19 cellular contexts compared by ENCODE assay signal in genomic region chr18:64765908-64766307, GRCh38.
A peak's percentile ranks its signal among the peaks of the same experiment; 100 is the strongest.
DNase-seq lines count a peak whose midpoint lies in the region; ATAC-seq and TF ChIP-seq lines count a peak whose summit lies in the region.
"Had no signal": no experiment of that assay in that cellular context is flagged by ENCODE, and none has a peak within 500 bp of the region (broad histone marks: within the 10 kb centered on the region; RNA-seq: fewer than 3 reads in every experiment).

No MANE protein-coding gene starts in this region.

- BruUV-seq in MCF 10A (replicated peaks; lab: Mats Ljungman, UMichigan) (no TSS peak), PC-3 (replicated peaks; lab: Mats Ljungman, UMichigan) (no TSS peak)

- H2AFZ ChIP-seq in PC-3 (ENCODE audit: low read length) (0 out of 2 replicates have a peak overlapping the region, but pooled peaks have one; percentile 58), smooth muscle cell (ENCODE audit: low read depth) (peak overlapping the region; percentile 58)

- no peaks in the 10 kb centered on the region for H3K4me1 ChIP-seq in breast epithelium
- H3K4me1 ChIP-seq in PC-3 (ENCODE audit: insufficient read depth, low read length) = no peaks in the 10 kb centered on the region
- no peaks in the 10 kb centered on the region for H3K4me1 ChIP-seq in smooth muscle cell (ENCODE audit: low read depth)
- H3K4me1 ChIP-seq: BLaER1 had no signal

- H3K9me3 ChIP-seq in breast epithelium (no peaks in the 10 kb centered on the region), PC-3 (ENCODE audit: low read length) (no peaks in the 10 kb centered on the region), smooth muscle cell (replicated peaks; ENCODE audit: low read depth) (no peaks in the 10 kb centered on the region)
- H3K9me3 ChIP-seq: BLaER1 had no signal

- no peak overlapping the region for H3K27ac ChIP-seq in breast epithelium
- no peak overlapping the region for H3K27ac ChIP-seq in PC-3 (ENCODE audit: low read length)
- H3K27ac ChIP-seq in smooth muscle cell (ENCODE audit: low read depth) = no peak overlapping the region
- H3K27ac ChIP-seq: 22Rv1, BLaER1, C4-2B had no signal

- H4K20me1 ChIP-seq in PC-3 (ENCODE audit: low read length) (no peaks in the 10 kb centered on the region), smooth muscle cell (ENCODE audit: low read depth) (no peaks in the 10 kb centered on the region)
- H4K20me1 ChIP-seq: BLaER1 had no signal

- H3K79me2 ChIP-seq in PC-3 (ENCODE audit: low read length) = no peaks in the 10 kb centered on the region
- no peaks in the 10 kb centered on the region for H3K79me2 ChIP-seq in smooth muscle cell (ENCODE audit: low read depth)

- CTCF ChIA-PET in MCF 10A (lab: Yijun Ruan, JAX) = no interaction called here
- CTCF ChIA-PET in PC-3 (lab: Charles Lee) = no interaction called here

- TF ChIP-seq POLR2A in breast epithelium (IDR thresholded peaks at IDR 0.05) = no peak

- H3K9me3 Mint-ChIP-seq in MCF 10A (ENCODE audit: unreplicated experiment) = no peaks in the 10 kb centered on the region
- H3K9me3 Mint-ChIP-seq: GM23338 had no signal

- no peak overlapping the region for H3K4me3 Mint-ChIP-seq in MCF 10A (ENCODE audit: unreplicated experiment)
- H3K4me3 Mint-ChIP-seq: B cell; CD4-positive, CD25-positive, alpha-beta regulatory T cell; CD8-positive, alpha-beta T cell; GM23338; H9 had no signal

- H3F3A ChIP-seq in PC-3 (ENCODE audit: low read length, unreplicated experiment) (no peaks in the 10 kb centered on the region), smooth muscle cell (ENCODE audit: low read depth) (no peaks in the 10 kb centered on the region)

- H3K36me3 ChIP-seq in breast epithelium (no peaks in the 10 kb centered on the region), PC-3 (ENCODE audit: low read depth, low read length) (no peaks in the 10 kb centered on the region), smooth muscle cell (ENCODE audit: low read depth) (no peaks in the 10 kb centered on the region)
- H3K36me3 ChIP-seq: BLaER1 had no signal

- H3K4me2 ChIP-seq in PC-3 (ENCODE audit: low read length) (peak overlapping the region; percentile 31; the same call in 1 of the 2 replicates), smooth muscle cell (peak overlapping the region; percentile 28)
- H3K4me2 ChIP-seq: BLaER1, GM23338 had no signal

- 39% methylated on average over 3 of the region's 3 CpGs for WGBS in smooth muscle cell (ENCODE audit: low lambda C conversion rate)

- peak; percentile 70 for ATAC-seq in PC-3
- ATAC-seq in HG03354 (IDR thresholded peaks at IDR 0.05; ENCODE audit: poor library complexity, severe bottlenecking, unreplicated experiment) = no peak
- ATAC-seq: CD8-positive, alpha-beta T cell; GM23338; HCT116 had no signal

- H3K9ac ChIP-seq in PC-3 (ENCODE audit: low read length) = no peak overlapping the region
- no peak overlapping the region for H3K9ac ChIP-seq in smooth muscle cell (ENCODE audit: low read depth)
- H3K9ac ChIP-seq: BLaER1 had no signal

- intact Hi-C loops in MCF 10A (cut with micrococcal nuclease) (no loop called here), breast epithelium (cut with DNase I; ENCODE audit: low total_unique reads) (no loop called here), PC-3 (cut with micrococcal nuclease) (no loop called here)

- POLR2A ChIA-PET in MCF 10A (lab: Yijun Ruan, JAX) = no interaction called here
- POLR2A ChIA-PET in PC-3 (lab: Charles Lee; ENCODE audit: unreplicated experiment) = no interaction called here

- H3K4me3 ChIP-seq in breast epithelium = no peak overlapping the region
- H3K4me3 ChIP-seq in PC-3 (ENCODE audit: low read length) = no peak overlapping the region
- no peak overlapping the region for H3K4me3 ChIP-seq in smooth muscle cell
- H3K4me3 ChIP-seq: BLaER1, GM23338 had no signal

- no peaks in the 10 kb centered on the region for H3K4me1 Mint-ChIP-seq in MCF 10A (ENCODE audit: insufficient read depth, unreplicated experiment)
- H3K4me1 Mint-ChIP-seq: CD4-positive, CD25-positive, alpha-beta regulatory T cell; GM23338 had no signal

- no peaks in the 10 kb centered on the region for H3K9me2 ChIP-seq in PC-3 (replicated peaks; ENCODE audit: low read length)

- H3K36me3 Mint-ChIP-seq in MCF 10A (ENCODE audit: insufficient read depth, unreplicated experiment) = no peaks in the 10 kb centered on the region
- H3K36me3 Mint-ChIP-seq: CD4-positive, CD25-positive, alpha-beta regulatory T cell; CD8-positive, alpha-beta T cell had no signal

- in situ Hi-C loops in G401 (cut with HindIII; ENCODE audit: low sequenced_read_pairs) = no loop called here

- H3K27ac Mint-ChIP-seq in MCF 10A (ENCODE audit: low read depth, unreplicated experiment) = no peak overlapping the region
- H3K27ac Mint-ChIP-seq: B cell; CD4-positive, CD25-positive, alpha-beta regulatory T cell; CD8-positive, alpha-beta T cell; GM23338 had no signal

- peaks cover 25% of the 10 kb centered on the region for H3K27me3 Mint-ChIP-seq in MCF 10A (ENCODE audit: insufficient read depth, unreplicated experiment)
- H3K27me3 Mint-ChIP-seq: B cell; CD4-positive, CD25-positive, alpha-beta regulatory T cell had no signal

- H3K27me3 ChIP-seq in breast epithelium (no peaks in the 10 kb centered on the region), PC-3 (ENCODE audit: low read length) (no peaks in the 10 kb centered on the region), smooth muscle cell (ENCODE audit: low read depth) (no peaks in the 10 kb centered on the region)
- H3K27me3 ChIP-seq: BLaER1 had no signal

- TF ChIP-seq CTCF in MCF 10A (IDR thresholded peaks at IDR 0.05; ENCODE audit: unreplicated experiment) (no peak), breast epithelium (IDR thresholded peaks at IDR 0.05) (no peak), PC-3 (conservative IDR thresholded peaks at IDR 0.05; ENCODE audit: low read depth, low read length) (no peak), smooth muscle cell (IDR thresholded peaks at IDR 0.05; ENCODE audit: borderline replicate concordance, insufficient read depth, poor library complexity, severe bottlenecking) (no peak)

- DNase-seq in MCF 10A (ENCODE audit: unreplicated experiment) = peak; percentile 23
- DNase-seq in breast epithelium (ENCODE audit: low spot score in 2 of 2) = no peak
- DNase-seq in PC-3 = peak; percentile 22
- no peak for DNase-seq in smooth muscle cell (lab: John Stamatoyannopoulos, UW; ENCODE audit: unreplicated experiment)
- DNase-seq in G401 (ENCODE audit: low spot score) = no peak
- DNase-seq: CD4-positive, CD25-positive, alpha-beta regulatory T cell; CD8-positive, alpha-beta T cell; DMS 273 treated with DMSO at 0.1 percent for 48 hours; DMS79; EL; GF-D8; H9 had no signal

Comparison
In these comparisons a context has a peak if more than half of its experiments do, and no peak if none do; other contexts are left out.
1. DNase-seq: peak in MCF 10A (single experiment) and PC-3 (single experiment); none in breast epithelium (0 of 2), smooth muscle cell (single experiment) and G401 (single experiment).